ENCODE assay signal across 11 cellular contexts in genomic region chr22:19554834-19555404, GRCh38. TPM values are rescaled to one million over a fixed set of nuclear protein-coding genes. Genes with fewer than 3 reads are reported as not detected.
DNase-seq lines count a peak whose midpoint lies in the region; ATAC-seq and TF ChIP-seq lines count a peak whose summit lies in the region.
"Had no signal": no experiment of that assay in that cellular context is flagged by ENCODE, and none has a peak within 500 bp of the region (broad histone marks: within the 10 kb centered on the region; RNA-seq: fewer than 3 reads in every experiment).

No MANE protein-coding gene starts in this region.

- no TSS peak for BruUV-seq in Calu3 (replicated peaks; lab: Mats Ljungman, UMichigan)

- no peaks in the 10 kb centered on the region for H3K4me1 ChIP-seq in right cardiac atrium (ENCODE audit: control insufficient read depth, insufficient read depth, low read length)

- H3K27me3 ChIP-seq in right cardiac atrium (ENCODE audit: control insufficient read depth, insufficient read depth), result no peaks in the 10 kb centered on the region
- H3K27me3 ChIP-seq: hepatocyte had no signal

- 82% methylated on average over 12 of the region's 12 CpGs for whole genome bisulfite sequencing in right cardiac atrium

- peaks cover 33% of the 10 kb centered on the region for H3K27me3 Mint-ChIP-seq in Calu3 (ENCODE audit: unreplicated experiment)

- CTCF ChIA-PET in Calu3 (lab: Charles Lee), result interaction anchor here (0.5 to 1.2 kb wide), 2 partner anchors 38 to 67 kb away, joined by 3 read pairs; no protein-coding TSS in a partner anchor

- H3K27ac Mint-ChIP-seq in Calu3 (ENCODE audit: unreplicated experiment), result no peak overlapping the region
- H3K27ac Mint-ChIP-seq: activated naive CD8-positive, alpha-beta T cell treated with anti-CD3 and anti-CD28 coated beads, Interleukin-2, amount 10 ng/mL, durations not matched to agents 7 days and 5 days had no signal

- H3K9me3 ChIP-seq in right cardiac atrium (ENCODE audit: control insufficient read depth, low read length), result no peaks in the 10 kb centered on the region

- no peak overlapping the region for H3K4me3 Mint-ChIP-seq in Calu3 (ENCODE audit: low read depth, unreplicated experiment)
- H3K4me3 Mint-ChIP-seq: activated naive CD8-positive, alpha-beta T cell treated with anti-CD3 and anti-CD28 coated beads, Interleukin-2, amount 10 ng/mL, durations not matched to agents 7 days and 5 days had no signal

- no peaks in the 10 kb centered on the region for H3K9me3 Mint-ChIP-seq in Calu3 (ENCODE audit: low read depth, unreplicated experiment)

- no peak for ATAC-seq in GM21367 (IDR thresholded peaks at IDR 0.05; ENCODE audit: unreplicated experiment)
- ATAC-seq in right cardiac atrium, result no peak

- no peaks in the 10 kb centered on the region for H3K36me3 Mint-ChIP-seq in Calu3 (ENCODE audit: insufficient read depth, unreplicated experiment)
- H3K36me3 Mint-ChIP-seq: activated naive CD8-positive, alpha-beta T cell treated with anti-CD3 and anti-CD28 coated beads, Interleukin-2, amount 10 ng/mL, durations not matched to agents 7 days and 5 days had no signal

- no peak for TF ChIP-seq CTCF in Calu3 (IDR thresholded peaks at IDR 0.05; ENCODE audit: unreplicated experiment)
- peak; percentile 26 for TF ChIP-seq CTCF in cardiac fibroblast (IDR thresholded peaks at IDR 0.05; ENCODE audit: low read depth, low read length)

- H3K4me3 ChIP-seq in cardiac fibroblast (replicated peaks in 1 of 2; ENCODE audit: low read depth in 2 of 2, low read length in 2 of 2) (no peak overlapping the region), right cardiac atrium (ENCODE audit: low read length) (no peak overlapping the region)
- H3K4me3 ChIP-seq: hepatocyte had no signal

- intact Hi-C loops in Calu3 (cut with micrococcal nuclease; ENCODE audit: unreplicated experiment) (no loop called here), right cardiac atrium (cut with DNase I) (loop anchor here in 1 of 4 donors (10.0 kb wide), 1 partner anchor 70 kb away; no protein-coding TSS in a partner anchor)

- H3K4me1 Mint-ChIP-seq in Calu3 (ENCODE audit: low read depth, unreplicated experiment), result no peaks in the 10 kb centered on the region
- H3K4me1 Mint-ChIP-seq: activated naive CD8-positive, alpha-beta T cell treated with anti-CD3 and anti-CD28 coated beads, Interleukin-2, amount 10 ng/mL, durations not matched to agents 7 days and 5 days had no signal

- DNase-seq in Calu3, result peak; percentile 47
- DNase-seq in LHCN-M2 (ENCODE audit: low read depth), result peak; percentile 50
- DNase-seq in cardiac fibroblast (ENCODE audit: low read depth in 2 of 2), result peak; percentile 29 to 33
- peak; percentile 15 to 66 for DNase-seq in lung microvascular endothelial cell (ENCODE audit: low read depth in 2 of 2)
- no peak for DNase-seq in D341Med (ENCODE audit: low spot score)
- no peak for DNase-seq in right cardiac atrium
- no peak for DNase-seq in stimulated activated CD8-positive, alpha-beta memory T cell treated with anti-CD3 and anti-CD28 coated beads, Interleukin-4, amount 100 ng/mL, for 48 hours
- DNase-seq: activated naive CD8-positive, alpha-beta T cell treated with anti-CD3 and anti-CD28 coated beads, Interleukin-2, amount 10 ng/mL, durations not matched to agents 7 days and 5 days; NCI-H446 had no signal

- no peak overlapping the region for H3K27ac ChIP-seq in right cardiac atrium (ENCODE audit: low read length)
- H3K27ac ChIP-seq: hepatocyte had no signal

RNA-seq across cellular contexts. Expression of gene CLDN5, which starts 30.7 kb away (rescaled TPM):
- total RNA-seq in Calu3 (2022), result not detected in 2 replicates
- 4.9 and 11.1 TPM in 2 replicates for total RNA-seq in LHCN-M2 (2014; rRNA removed)
- 0.28 TPM for polyA plus RNA-seq in LHCN-M2 (2012)
- 533 and 904 TPM in 2 replicates for total RNA-seq in lung microvascular endothelial cell
- total RNA-seq in right cardiac atrium, result 10 to 100 TPM in 2 of 4 donors, 1 to 10 TPM in 2; 4.1 to 12.8 (median 9.2) TPM
- polyA plus RNA-seq in right cardiac atrium, result 23.9 TPM
- total RNA-seq: activated naive CD8-positive, alpha-beta T cell treated with anti-CD3 and anti-CD28 coated beads, Interleukin-2, amount 10 ng/mL, durations not matched to agents 7 days and 5 days had no signal

Comparison
In these comparisons a context has a peak if more than half of its experiments do, and no peak if none do; other contexts are left out.
1. DNase-seq: peak in Calu3 (single experiment), LHCN-M2 (single experiment), cardiac fibroblast (2 of 2) and lung microvascular endothelial cell (2 of 2); none in D341Med (single experiment), right cardiac atrium (0 of 3) and stimulated activated CD8-positive, alpha-beta memory T cell treated with anti-CD3 and anti-CD28 coated beads, Interleukin-4, amount 100 ng/mL, for 48 hours (single experiment).
2. RNA of gene CLDN5, which starts 30.7 kb away (total RNA-seq): 533 to 904 TPM in lung microvascular endothelial cell; 4.1 to 12.8 TPM in right cardiac atrium, 4.9 to 11.1 TPM in LHCN-M2 and not detected in Calu3; every median in the first group is over 10 times any median in the second.